In genomic region chr11:47501095-47501494, GRCh38 we compare ENCODE assay signal across 29 cellular contexts. TPM values are rescaled to one million over a fixed set of nuclear protein-coding genes. Genes with fewer than 3 reads are reported as not detected.
DNase-seq lines count a peak whose midpoint lies in the region; ATAC-seq, FAIRE-seq and TF ChIP-seq lines count a peak whose summit lies in the region.
"Had no signal": no experiment of that assay in that cellular context is flagged by ENCODE, and none has a peak within 500 bp of the region (broad histone marks: within the 10 kb centered on the region; RNA-seq: fewer than 3 reads in every experiment).

No MANE protein-coding gene starts in this region.

- H3K4me3 Mint-ChIP-seq in activated T-helper 17 cell treated with anti-CD3 and anti-CD28 coated beads, Interleukin-2, amount 50 U/mL, for 72 hours: no peak overlapping the region
- no peak overlapping the region for H3K4me3 Mint-ChIP-seq in stimulated activated effector memory CD8-positive, alpha-beta T cell treated with anti-CD3 and anti-CD28 coated beads, Interleukin-12 subunit alpha, Interleukin-12 subunit beta, amount 100 ng/mL, for 72 hours
- H3K4me3 Mint-ChIP-seq in naive thymus-derived CD8-positive, alpha-beta T cell: no peak overlapping the region
- H3K4me3 Mint-ChIP-seq: activated B cell treated with CpG ODN at 0.5 μM for 24 hours; activated CD4-positive, alpha-beta memory T cell treated with anti-CD3 and anti-CD28 coated beads, Interleukin-2, amount 10 ng/mL, durations not matched to agents 7 days and 5 days; activated naive CD4-positive, alpha-beta T cell treated with anti-CD3 and anti-CD28 coated beads, Interleukin-2, amount 10 ng/mL, durations not matched to agents 7 days and 5 days; stimulated activated memory B cell treated with anti-CD40 and anti-IgM and Interleukin-4, amounts not matched to agents 10 μg/mL and 1 μg/mL and 100 μg/mL, for 72 hours had no signal

- peaks cover 60% of the 10 kb centered on the region for H3K36me3 Mint-ChIP-seq in activated T-helper 17 cell treated with anti-CD3 and anti-CD28 coated beads, Interleukin-2, amount 50 U/mL, for 72 hours (ENCODE audit: low read depth)
- peaks cover 58% of the 10 kb centered on the region for H3K36me3 Mint-ChIP-seq in stimulated activated effector memory CD8-positive, alpha-beta T cell treated with anti-CD3 and anti-CD28 coated beads, Interleukin-12 subunit alpha, Interleukin-12 subunit beta, amount 100 ng/mL, for 72 hours
- H3K36me3 Mint-ChIP-seq in naive thymus-derived CD8-positive, alpha-beta T cell: peaks cover 0 to 57% (median 0%) of the 10 kb centered on the region in 3 donors
- H3K36me3 Mint-ChIP-seq: stimulated activated memory B cell treated with anti-CD40 and anti-IgM and Interleukin-4, amounts not matched to agents 10 μg/mL and 1 μg/mL and 100 μg/mL, for 72 hours had no signal

- POLR2A ChIA-PET in naive thymus-derived CD8-positive, alpha-beta T cell (lab: Charles Lee): no interaction called here

- H3K36me3 ChIP-seq in right lobe of liver: peaks cover 0 to 3% (median 0%) of the 10 kb centered on the region in 4 donors
- peaks cover 15% of the 10 kb centered on the region for H3K36me3 ChIP-seq in effector memory CD4-positive, alpha-beta T cell (ENCODE audit: control insufficient read depth, insufficient read depth, low read length)
- H3K36me3 ChIP-seq: ascending aorta, ovary had no signal

- peak overlapping the region in 2 of 3 donors; percentile 88 to 95 for H3K27ac ChIP-seq in right lobe of liver
- H3K27ac ChIP-seq in effector memory CD4-positive, alpha-beta T cell (ENCODE audit: insufficient read depth, low read length, poor library complexity, severe bottlenecking): no peak overlapping the region
- H3K27ac ChIP-seq: ascending aorta, ovary had no signal

- no peak for TF ChIP-seq CTCF in right lobe of liver (IDR thresholded peaks at IDR 0.05)

- peaks cover 0 to 53% (median 20%) of the 10 kb centered on the region in 4 donors for H3K4me1 ChIP-seq in right lobe of liver
- no peaks in the 10 kb centered on the region for H3K4me1 ChIP-seq in effector memory CD4-positive, alpha-beta T cell (ENCODE audit: control insufficient read depth, insufficient read depth, low read length, poor library complexity, severe bottlenecking)

- no peak overlapping the region for H3K4me3 ChIP-seq in right lobe of liver
- no peak overlapping the region for H3K4me3 ChIP-seq in effector memory CD4-positive, alpha-beta T cell (ENCODE audit: insufficient read depth, low read depth, low read length, poor library complexity, severe bottlenecking)
- H3K4me3 ChIP-seq: ascending aorta, ovary, testis had no signal

- no peak for TF ChIP-seq POLR2A in GM12892 (IDR thresholded peaks at IDR 0.05; ENCODE audit: low read depth, low read length)
- TF ChIP-seq POLR2A in right lobe of liver (IDR thresholded peaks at IDR 0.05): no peak

- no peaks in the 10 kb centered on the region for H3K27me3 ChIP-seq in right lobe of liver
- no peaks in the 10 kb centered on the region for H3K27me3 ChIP-seq in effector memory CD4-positive, alpha-beta T cell (replicated peaks; ENCODE audit: control insufficient read depth, insufficient read depth, low read length, poor library complexity, severe bottlenecking)
- H3K27me3 ChIP-seq: ascending aorta, ovary, testis had no signal

- H3K27me3 Mint-ChIP-seq in activated T-helper 17 cell treated with anti-CD3 and anti-CD28 coated beads, Interleukin-2, amount 50 U/mL, for 72 hours: no peaks in the 10 kb centered on the region
- no peaks in the 10 kb centered on the region for H3K27me3 Mint-ChIP-seq in naive thymus-derived CD8-positive, alpha-beta T cell
- H3K27me3 Mint-ChIP-seq: activated B cell treated with CpG ODN at 0.5 μM for 24 hours; activated CD4-positive, alpha-beta memory T cell treated with anti-CD3 and anti-CD28 coated beads, Interleukin-2, amount 10 ng/mL, durations not matched to agents 7 days and 5 days; activated naive CD4-positive, alpha-beta T cell treated with anti-CD3 and anti-CD28 coated beads, Interleukin-2, amount 10 ng/mL, durations not matched to agents 7 days and 5 days; stimulated activated memory B cell treated with anti-CD40 and anti-IgM and Interleukin-4, amounts not matched to agents 10 μg/mL and 1 μg/mL and 100 μg/mL, for 72 hours had no signal

- no peak for ATAC-seq in activated T-helper 17 cell treated with anti-CD3 and anti-CD28 coated beads, Interleukin-2, amount 50 U/mL, for 72 hours (replicated peaks)
- ATAC-seq in right lobe of liver: no peak
- ATAC-seq in stimulated activated effector memory CD8-positive, alpha-beta T cell treated with anti-CD3 and anti-CD28 coated beads, Interleukin-12 subunit alpha, Interleukin-12 subunit beta, amount 100 ng/mL, for 72 hours: no peak
- ATAC-seq in naive thymus-derived CD8-positive, alpha-beta T cell: no peak
- ATAC-seq: esophagus mucosa; SK-N-SH treated with all-trans-retinoic acid at 6 μM for 48 hours; stimulated activated memory B cell treated with anti-CD40 and anti-IgM and Interleukin-4, amounts not matched to agents 10 μg/mL and 1 μg/mL and 100 μg/mL, for 72 hours had no signal

- peaks cover 25% of the 10 kb centered on the region for H3K4me1 Mint-ChIP-seq in activated T-helper 17 cell treated with anti-CD3 and anti-CD28 coated beads, Interleukin-2, amount 50 U/mL, for 72 hours
- H3K4me1 Mint-ChIP-seq in stimulated activated effector memory CD8-positive, alpha-beta T cell treated with anti-CD3 and anti-CD28 coated beads, Interleukin-12 subunit alpha, Interleukin-12 subunit beta, amount 100 ng/mL, for 72 hours: peaks cover 39% of the 10 kb centered on the region
- H3K4me1 Mint-ChIP-seq in naive thymus-derived CD8-positive, alpha-beta T cell: peaks cover 25 to 67% (median 54%) of the 10 kb centered on the region in 4 donors

- intact Hi-C loops in right lobe of liver (cut with DNase I): no loop called here

- DNase-seq in GM12892 (ENCODE audit: insufficient read length) (no peak), right lobe of liver (no peak)
- no peak for DNase-seq in stimulated activated effector memory CD8-positive, alpha-beta T cell treated with anti-CD3 and anti-CD28 coated beads, Interleukin-12 subunit alpha, Interleukin-12 subunit beta, amount 100 ng/mL, for 72 hours (ENCODE audit: low spot score in 2 of 2)
- no peak for DNase-seq in effector memory CD4-positive, alpha-beta T cell
- DNase-seq in naive thymus-derived CD8-positive, alpha-beta T cell: no peak
- DNase-seq in activated CD4-positive, alpha-beta T cell treated with anti-CD3 and anti-CD28 coated beads for 48 hours: no peak
- DNase-seq: activated B cell treated with CpG ODN at 0.5 μM for 24 hours; activated CD4-positive, alpha-beta memory T cell treated with anti-CD3 and anti-CD28 coated beads, Interleukin-2, amount 10 ng/mL, durations not matched to agents 7 days and 5 days; activated naive CD4-positive, alpha-beta T cell treated with anti-CD3 and anti-CD28 coated beads, Interleukin-2, amount 10 ng/mL, durations not matched to agents 7 days and 5 days; activated T-cell treated with anti-CD3 and anti-CD28 coated beads, Interleukin-2, amount 50 U/mL, for 48 hours; Caco-2; cerebellar nuclear complex; foreskin melanocyte; NCI-H1105; NCI-H2029 treated with DMSO at 0.1 percent for 48 hours; NCI-H345; NCI-H774; ovary; stimulated activated CD4-positive, alpha-beta T cell treated with anti-CD3 and anti-CD28 coated beads, Interleukin-1b, Interleukin-23, amount 100 ng/mL, for 48 hours; T-helper 9 cell; testis had no signal

- no peaks in the 10 kb centered on the region for H3K9me3 ChIP-seq in right lobe of liver
- no peaks in the 10 kb centered on the region for H3K9me3 ChIP-seq in effector memory CD4-positive, alpha-beta T cell (ENCODE audit: control insufficient read depth, low read length)
- H3K9me3 ChIP-seq: ascending aorta, Caco-2, ovary, testis had no signal

- peak overlapping the region; percentile 44 for H3K27ac Mint-ChIP-seq in activated T-helper 17 cell treated with anti-CD3 and anti-CD28 coated beads, Interleukin-2, amount 50 U/mL, for 72 hours
- peak overlapping the region; percentile 69 for H3K27ac Mint-ChIP-seq in stimulated activated effector memory CD8-positive, alpha-beta T cell treated with anti-CD3 and anti-CD28 coated beads, Interleukin-12 subunit alpha, Interleukin-12 subunit beta, amount 100 ng/mL, for 72 hours
- peak overlapping the region in 3 of 10 donors; percentile 31 to 60 (median 52) for H3K27ac Mint-ChIP-seq in naive thymus-derived CD8-positive, alpha-beta T cell
- H3K27ac Mint-ChIP-seq: activated CD4-positive, alpha-beta memory T cell treated with anti-CD3 and anti-CD28 coated beads, Interleukin-2, amount 10 ng/mL, durations not matched to agents 7 days and 5 days; activated naive CD4-positive, alpha-beta T cell treated with anti-CD3 and anti-CD28 coated beads, Interleukin-2, amount 10 ng/mL, durations not matched to agents 7 days and 5 days had no signal

- peak; percentile 5 for FAIRE-seq in GM12892 (lab: Jason Lieb, UNC)
- FAIRE-seq: GM19239, keratinocyte had no signal

- no peaks in the 10 kb centered on the region for H3K9me3 Mint-ChIP-seq in activated T-helper 17 cell treated with anti-CD3 and anti-CD28 coated beads, Interleukin-2, amount 50 U/mL, for 72 hours
- no peaks in the 10 kb centered on the region for H3K9me3 Mint-ChIP-seq in stimulated activated effector memory CD8-positive, alpha-beta T cell treated with anti-CD3 and anti-CD28 coated beads, Interleukin-12 subunit alpha, Interleukin-12 subunit beta, amount 100 ng/mL, for 72 hours
- H3K9me3 Mint-ChIP-seq in naive thymus-derived CD8-positive, alpha-beta T cell: no peaks in the 10 kb centered on the region
- H3K9me3 Mint-ChIP-seq: activated B cell treated with CpG ODN at 0.5 μM for 24 hours; activated CD4-positive, alpha-beta memory T cell treated with anti-CD3 and anti-CD28 coated beads, Interleukin-2, amount 10 ng/mL, durations not matched to agents 7 days and 5 days; activated naive CD4-positive, alpha-beta T cell treated with anti-CD3 and anti-CD28 coated beads, Interleukin-2, amount 10 ng/mL, durations not matched to agents 7 days and 5 days; stimulated activated memory B cell treated with anti-CD40 and anti-IgM and Interleukin-4, amounts not matched to agents 10 μg/mL and 1 μg/mL and 100 μg/mL, for 72 hours had no signal

- 92% methylated on average over 3 of the region's 5 CpGs for WGBS in right lobe of liver (ENCODE audit: insufficient coverage, low coverage, low lambda C conversion rate, missing lambda C conversion rate)

RNA-seq across cellular contexts. Expression of gene CELF1, which starts 51.8 kb away (rescaled TPM):
- 46.9 TPM for polyA plus RNA-seq in GM12892 (2012; ENCODE audit: missing spikeins)
- 100 to 1,000 TPM; 118 to 143 TPM for total RNA-seq in activated T-helper 17 cell treated with anti-CD3 and anti-CD28 coated beads, Interleukin-2, amount 50 U/mL, for 72 hours
- total RNA-seq in right lobe of liver: 10 to 100 TPM; 66.3 to 86.5 (median 71.7) TPM
- 100 to 1,000 TPM; 133 to 138 TPM for total RNA-seq in naive thymus-derived CD8-positive, alpha-beta T cell
- polyA plus RNA-seq in naive thymus-derived CD8-positive, alpha-beta T cell: 10 to 100 TPM; 45.3 to 79.3 (median 55.3) TPM

RNA-seq across cellular contexts. Expression of gene RAPSN, which starts 52.2 kb away (rescaled TPM):
- polyA plus RNA-seq in GM12892 (2012; ENCODE audit: missing spikeins): 0.59 TPM
- 1 to 10 TPM; 1.1 to 1.7 TPM for total RNA-seq in activated T-helper 17 cell treated with anti-CD3 and anti-CD28 coated beads, Interleukin-2, amount 50 U/mL, for 72 hours
- under 1 TPM in 3 of 6 experiments, not detected in 3; 0.15 to 0.49 (median 0.25) TPM for total RNA-seq in right lobe of liver
- total RNA-seq in naive thymus-derived CD8-positive, alpha-beta T cell: 1 to 10 TPM; 1.3 to 1.5 TPM
- not detected for polyA plus RNA-seq in naive thymus-derived CD8-positive, alpha-beta T cell
- total RNA-seq: ascending aorta, OCI-LY7 had no signal
